In genomic region chr13:30720470-30720869, GRCh38 we compare ENCODE assay signal across 9 cellular contexts. TPM values are rescaled to one million over a fixed set of nuclear protein-coding genes. Genes with fewer than 3 reads are reported as not detected.
DNase-seq lines count a peak whose midpoint lies in the region; ATAC-seq, FAIRE-seq and TF ChIP-seq lines count a peak whose summit lies in the region.
"Had no signal": no experiment of that assay in that cellular context is flagged by ENCODE, and none has a peak within 500 bp of the region (broad histone marks: within the 10 kb centered on the region; RNA-seq: fewer than 3 reads in every experiment).

No MANE protein-coding gene starts in this region.

- no peaks in the 10 kb centered on the region for H3K27me3 ChIP-seq in GM06990 (replicated peaks; ENCODE audit: control insufficient read depth, insufficient read depth, low read length)
- no peaks in the 10 kb centered on the region for H3K27me3 ChIP-seq in IMR-90 (ENCODE audit: control insufficient read depth, insufficient read depth, low read length)
- H3K27me3 ChIP-seq in Peyer's patch: no peaks in the 10 kb centered on the region
- H3K27me3 ChIP-seq: right atrium auricular region had no signal

- H4K20me1 ChIP-seq in IMR-90 (ENCODE audit: insufficient read depth, low read length): no peaks in the 10 kb centered on the region; the same call in 1 of the 2 replicates

- no peaks in the 10 kb centered on the region for H3K9me3 ChIP-seq in IMR-90 (ENCODE audit: control insufficient read depth, insufficient read depth, low read length)
- H3K9me3 ChIP-seq in Peyer's patch: no peaks in the 10 kb centered on the region
- H3K9me3 ChIP-seq: right atrium auricular region had no signal

- H2AK5ac ChIP-seq in IMR-90 (ENCODE audit: low read depth, low read length): 0 out of 2 replicates have a peak overlapping the region, but pooled peaks have one; percentile 79

- ATAC-seq in GM21526 (IDR thresholded peaks at IDR 0.05; ENCODE audit: low FRiP score, unreplicated experiment) (peak; percentile 70), IMR-90 (ENCODE audit: low read depth) (no peak)

- H4K5ac ChIP-seq in IMR-90 (ENCODE audit: low read depth, low read length): no peak overlapping the region

- no peak for FAIRE-seq in urothelium cell line (lab: Jason Lieb, UNC)

- H2BK15ac ChIP-seq in IMR-90 (ENCODE audit: low read depth, low read length): peak overlapping the region; percentile 39; the same call in 1 of the 3 replicates

- POLR2A ChIA-PET in IMR-90 (lab: Charles Lee; ENCODE audit: unreplicated experiment): no interaction called here

- peak overlapping the region; percentile 73; the same call in 1 of the 2 replicates for H3K18ac ChIP-seq in IMR-90 (ENCODE audit: low read depth, low read length)

- BruUV-seq in IMR-90 (replicated peaks; lab: Mats Ljungman, UMichigan): no TSS peak

- H3K79me1 ChIP-seq in IMR-90 (ENCODE audit: low read depth in 1 of 2, low read length in 2 of 2): no peaks in the 10 kb centered on the region

- TF ChIP-seq RAD21 in IMR-90 (IDR thresholded peaks at IDR 0.05; ENCODE audit: low read length): no peak

- H2BK5ac ChIP-seq in IMR-90 (ENCODE audit: low read depth, low read length, poor library complexity, severe bottlenecking): peak overlapping the region; percentile 19

- H2AFZ ChIP-seq in IMR-90 (replicated peaks; ENCODE audit: low read length, poor library complexity): no peak overlapping the region

- no peak overlapping the region; the same call in 1 of the 2 replicates for H3K56ac ChIP-seq in IMR-90 (ENCODE audit: extremely low read depth, insufficient read depth, low read length)

- dilution Hi-C loops in IMR-90 (cut with HindIII; ENCODE audit: low sequenced_read_pairs, unreplicated experiment): no loop called here

- intact Hi-C loops in IMR-90 (cut with micrococcal nuclease): no loop called here

- H2BK120ac ChIP-seq in IMR-90 (ENCODE audit: low read depth, low read length): peak overlapping the region; percentile 79; the same call in 1 of the 2 replicates

- H3K4me3 ChIP-seq in GM06990 (replicated peaks; ENCODE audit: low read depth, low read length) (no peak overlapping the region), IMR-90 (ENCODE audit: insufficient read depth, low read depth, low read length) (no peak overlapping the region), Peyer's patch (no peak overlapping the region)
- H3K4me3 ChIP-seq: right atrium auricular region had no signal

- peaks cover 8% of the 10 kb centered on the region for H3K9me1 ChIP-seq in IMR-90 (ENCODE audit: insufficient read depth, low read length)

- H3K4ac ChIP-seq in IMR-90 (ENCODE audit: low read depth, low read length): peak overlapping the region; percentile 65; the same call in 1 of the 2 replicates

- in situ Hi-C loops in IMR-90 (cut with MboI; ENCODE audit: low sequenced_read_pairs): no loop called here

- H3K4me1 ChIP-seq in IMR-90 (ENCODE audit: control insufficient read depth, insufficient read depth, low read length) (peaks cover 13% of the 10 kb centered on the region), Peyer's patch (peaks cover 0 to 16% (median 2%) of the 10 kb centered on the region in 4 donors)

- no peak overlapping the region for H3K4me2 ChIP-seq in IMR-90 (ENCODE audit: low read depth, low read length)

- DNase-seq in GM06990 (ENCODE audit: extremely low read depth, insufficient read length) (peak; percentile 61), IMR-90 (no peak), fibroblast of gingiva (ENCODE audit: low read depth) (peak; percentile 48), NCI-H1930 (lab: John Stamatoyannopoulos, UW) (no peak), Peyer's patch (no peak), urothelium cell line (ENCODE audit: low spot score) (no peak)
- DNase-seq in stimulated activated CD4-positive, alpha-beta T cell treated with anti-CD3 and anti-CD28 coated beads, Interleukin-4, amount 100 ng/mL, for 4 hours: no peak

- peak overlapping the region; percentile 69; the same call in 1 of the 2 replicates for H2BK20ac ChIP-seq in IMR-90 (ENCODE audit: low read depth, low read length)

- H3K23ac ChIP-seq in IMR-90 (ENCODE audit: low read depth, low read length): peak overlapping the region; percentile 71; the same call in 1 of the 2 replicates

- CTCF ChIA-PET in IMR-90 (lab: Yijun Ruan, JAX): no interaction called here

- H3K27ac ChIP-seq in IMR-90 (ENCODE audit: insufficient read depth, low read length) (peak overlapping the region; percentile 30; the same call in 1 of the 2 replicates), Peyer's patch (no peak overlapping the region)
- H3K27ac ChIP-seq: right atrium auricular region had no signal

- no peak overlapping the region for H2AK9ac ChIP-seq in IMR-90 (replicated peaks; ENCODE audit: low read depth, low read length, poor library complexity)

- peak overlapping the region; percentile 41; the same call in 1 of the 2 replicates for H4K91ac ChIP-seq in IMR-90 (ENCODE audit: insufficient read depth, low read depth, low read length)

- TF ChIP-seq CTCF in GM06990 (IDR thresholded peaks at IDR 0.05; ENCODE audit: insufficient read depth, low read length, poor library complexity, severe bottlenecking): no peak
- no peak for TF ChIP-seq CTCF in IMR-90 (conservative IDR thresholded peaks at IDR 0.05; ENCODE audit: low read depth, low read length)
- no peak for TF ChIP-seq CTCF in Peyer's patch (IDR thresholded peaks at IDR 0.05)

- H3K36me3 ChIP-seq in GM06990 (ENCODE audit: control insufficient read depth, insufficient read depth, low read length) (no peaks in the 10 kb centered on the region), IMR-90 (ENCODE audit: control insufficient read depth, insufficient read depth, low read length) (no peaks in the 10 kb centered on the region), Peyer's patch (no peaks in the 10 kb centered on the region)
- H3K36me3 ChIP-seq: right atrium auricular region had no signal

- TF ChIP-seq POLR2A in IMR-90 (IDR thresholded peaks at IDR 0.05; ENCODE audit: low read depth, low read length) (no peak), Peyer's patch (IDR thresholded peaks at IDR 0.05) (no peak)

- no peak overlapping the region for H3K9ac ChIP-seq in IMR-90 (ENCODE audit: low read depth, low read length)

- no peak overlapping the region; a peak in 1 of 4 replicates for H4K8ac ChIP-seq in IMR-90 (ENCODE audit: low read depth in 2 of 2, low read length in 2 of 2)

- H3K14ac ChIP-seq in IMR-90 (replicated peaks; ENCODE audit: low read depth, low read length): peak overlapping the region; percentile 84; the same call in 1 of the 2 replicates

TF ChIP-seq in IMR-90, 13 proteins besides CTCF, POLR2A, EP300 and RAD21:
- no peak for TF ChIP-seq MXI1 (IDR thresholded peaks at IDR 0.05; ENCODE audit: borderline replicate concordance, low read depth, low read length)
- TF ChIP-seq MAZ (IDR thresholded peaks at IDR 0.05; ENCODE audit: borderline replicate concordance, low read depth, low read length): no peak
- TF ChIP-seq MAFK (IDR thresholded peaks at IDR 0.05; ENCODE audit: low read depth, low read length): no peak
- TF ChIP-seq SMC3 (IDR thresholded peaks at IDR 0.05; ENCODE audit: low read depth, low read length): no peak
- TF ChIP-seq FOS (IDR thresholded peaks at IDR 0.05; ENCODE audit: low read depth, low read length): no peak
- no peak for TF ChIP-seq ELK1 (IDR thresholded peaks at IDR 0.05; ENCODE audit: borderline replicate concordance, low read depth, low read length)
- no peak for TF ChIP-seq RFX5 (IDR thresholded peaks at IDR 0.05; ENCODE audit: low read depth, low read length)
- TF ChIP-seq USF2 (IDR thresholded peaks at IDR 0.05; ENCODE audit: low read depth, low read length): no peak
- no peak for TF ChIP-seq NFE2L2 (IDR thresholded peaks at IDR 0.05; ENCODE audit: low read depth, low read length)
- no peak for TF ChIP-seq BHLHE40 (IDR thresholded peaks at IDR 0.05; ENCODE audit: low read depth, low read length)
- no peak for TF ChIP-seq RCOR1 (IDR thresholded peaks at IDR 0.05; ENCODE audit: insufficient replicate concordance, low read length)
- TF ChIP-seq CEBPB (IDR thresholded peaks at IDR 0.05; ENCODE audit: low read depth, low read length): no peak
- TF ChIP-seq CHD1 (IDR thresholded peaks at IDR 0.05; ENCODE audit: low read depth, low read length): no peak

RNA-seq across cellular contexts. Expression of gene ALOX5AP, which starts 14.9 kb away (rescaled TPM):
- total RNA-seq in IMR-90 (2012; rRNA removed) (0.28 TPM in 1 of 2 replicates, not detected in the other), Peyer's patch (10 to 100 TPM in 2 of 4 donors, 1 to 10 TPM in 2; 7.6 to 19.8 (median 13.2) TPM)
- 0.62 and 0.63 TPM in 2 replicates for polyA plus RNA-seq in IMR-90 (2012; rRNA removed)
- polyA plus RNA-seq in IMR-90 (2012; cell fraction: cytosol; rRNA removed): 0.30 and 0.45 TPM in 2 replicates
- polyA plus RNA-seq in IMR-90 (2012; cell fraction: nucleus; rRNA removed; ENCODE audit: low replicate concordance): 0.53 TPM in 1 of 2 replicates, not detected in the other

Comparison
In these comparisons a context has a peak if more than half of its experiments do, and no peak if none do; other contexts are left out.
1. DNase-seq: peak in GM06990 (single experiment) and fibroblast of gingiva (single experiment); none in IMR-90 (single experiment), NCI-H1930 (0 of 2), stimulated activated CD4-positive, alpha-beta T cell treated with anti-CD3 and anti-CD28 coated beads, Interleukin-4, amount 100 ng/mL, for 4 hours (0 of 2), Peyer's patch (0 of 3) and urothelium cell line (single experiment).